ENCODE assay signal across 17 cellular contexts in genomic region chr1:221118938-221119320, GRCh38.
A peak's percentile ranks its signal among the peaks of the same experiment; 100 is the strongest.
DNase-seq lines count a peak whose midpoint lies in the region; ATAC-seq and TF ChIP-seq lines count a peak whose summit lies in the region.
"Had no signal": no experiment of that assay in that cellular context is flagged by ENCODE, and none has a peak within 500 bp of the region (broad histone marks: within the 10 kb centered on the region; RNA-seq: fewer than 3 reads in every experiment).

No MANE protein-coding gene starts in this region.

- H3K9me3 ChIP-seq in gastrocnemius medialis: no peaks in the 10 kb centered on the region
- H3K9me3 ChIP-seq: SJCRH30 had no signal

- H3K27me3 ChIP-seq in gastrocnemius medialis: no peaks in the 10 kb centered on the region
- H3K27me3 ChIP-seq: SJCRH30 had no signal

- intact Hi-C loops in left ventricle myocardium superior (cut with micrococcal nuclease): no loop called here
- intact Hi-C loops in gastrocnemius medialis (cut with DNase I; ENCODE audit: low total_unique reads): loop anchor here (5.0 kb wide), 1 partner anchor 242 kb away; the partner anchor contains the start of gene HLX

- no peak for TF ChIP-seq CTCF in 22Rv1 (IDR thresholded peaks at IDR 0.05)
- TF ChIP-seq CTCF in VCaP (conservative IDR thresholded peaks at IDR 0.05): no peak
- no peak for TF ChIP-seq CTCF in gastrocnemius medialis (IDR thresholded peaks at IDR 0.05 in 4 of 5, conservative IDR thresholded peaks at IDR 0.05 in 1 of 5)

- DNase-seq in left ventricle myocardium superior (no peak), gastrocnemius medialis (no peak), NCI-H446 (lab: John Stamatoyannopoulos, UW) (no peak), EL (no peak), NCI-H1694 (lab: John Stamatoyannopoulos, UW) (no peak)
- DNase-seq: CD4-positive, alpha-beta memory T cell; KBM-7; NCI-H1694 treated with DMSO at 0.1 percent for 48 hours; NCI-H2227 treated with DMSO at 0.1 percent for 48 hours; NCI-H524; PC-9; SJCRH30 had no signal

- peak overlapping the region; percentile 74 for H3K27ac ChIP-seq in 22Rv1
- H3K27ac ChIP-seq in VCaP: peak overlapping the region; percentile 34; the same call in 1 of the 2 replicates
- peak overlapping the region; percentile 74 to 86 (median 80) for H3K27ac ChIP-seq in gastrocnemius medialis
- H3K27ac ChIP-seq: PC-9, RWPE1, SJCRH30 had no signal

- peaks cover 25 to 35% of the 10 kb centered on the region in 2 donors for H3K4me1 ChIP-seq in gastrocnemius medialis
- H3K4me1 ChIP-seq: SJCRH30 had no signal

- no peak overlapping the region for H3K4me3 ChIP-seq in gastrocnemius medialis
- H3K4me3 ChIP-seq: PC-9, SJCRH30 had no signal

- in situ Hi-C loops in gastrocnemius medialis (cut with MboI; ENCODE audit: low sequenced_read_pairs in 4 of 4): no loop called here

- peak in 1 of 2 donors; percentile 14 for TF ChIP-seq POLR2A in gastrocnemius medialis (IDR thresholded peaks at IDR 0.05)

- ATAC-seq in left ventricle myocardium superior: peak; percentile 81
- ATAC-seq in gastrocnemius medialis: peak; percentile 57 to 81
- ATAC-seq in GM19463 (IDR thresholded peaks at IDR 0.05; ENCODE audit: unreplicated experiment): no peak
- ATAC-seq: HepG2 had no signal

- no peaks in the 10 kb centered on the region for H3K36me3 ChIP-seq in gastrocnemius medialis
- H3K36me3 ChIP-seq: SJCRH30 had no signal
